Comparison of ENCODE assay signal across 13 cellular contexts in the genomic region with DNA sequence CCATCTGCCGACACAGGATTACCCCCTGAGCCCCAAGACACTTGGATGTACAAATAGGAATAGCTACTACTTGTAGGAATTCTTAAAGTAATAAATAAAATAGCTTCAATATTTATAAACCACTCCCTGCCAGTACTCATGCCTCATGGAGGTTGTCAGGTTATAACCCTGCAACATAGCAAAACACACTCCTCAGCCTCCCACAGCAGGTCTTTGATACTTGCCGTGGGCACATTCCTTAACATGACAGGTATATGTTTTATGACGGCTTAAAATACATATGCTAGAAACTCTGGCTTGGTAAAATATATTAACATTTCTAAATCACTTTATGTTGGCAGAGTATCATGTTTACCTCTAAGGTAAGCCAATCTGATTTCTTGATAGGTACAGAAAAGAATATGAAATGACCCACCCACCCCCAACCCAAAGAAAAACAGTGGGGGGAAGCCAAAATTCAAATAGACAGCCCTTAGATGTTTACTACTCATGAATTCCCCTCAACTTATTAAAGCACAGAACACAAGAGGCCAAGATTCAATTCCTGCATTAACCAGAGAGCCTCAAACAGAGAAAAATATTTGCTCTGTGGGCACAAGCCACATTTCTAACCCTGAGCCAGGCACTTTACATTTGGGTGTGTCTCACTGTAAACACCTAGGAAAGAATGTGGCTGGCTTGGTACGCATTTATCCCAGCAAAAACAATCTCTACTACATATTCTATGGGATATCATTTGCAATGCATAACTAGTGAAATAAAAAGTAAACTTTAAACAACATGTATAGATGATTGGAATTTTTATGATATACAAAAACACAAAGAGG.
A peak's percentile ranks its signal among the peaks of the same experiment; 100 is the strongest.
DNase-seq lines count a peak whose midpoint lies in the region; ATAC-seq and TF ChIP-seq lines count a peak whose summit lies in the region.
"Had no signal": no experiment of that assay in that cellular context is flagged by ENCODE, and none has a peak within 500 bp of the region (broad histone marks: within the 10 kb centered on the region; RNA-seq: fewer than 3 reads in every experiment).

No MANE protein-coding gene starts in this region.

- intact Hi-C loops in breast epithelium (cut with DNase I; ENCODE audit: low total_unique reads): no loop called here
- intact Hi-C loops in testis (cut with DNase I; ENCODE audit: low total_unique reads): no loop called here

- peak overlapping the region; percentile 65 to 79 for H3K27ac ChIP-seq in breast epithelium
- peak overlapping the region; percentile 67 for H3K27ac ChIP-seq in urinary bladder (ENCODE audit: low read depth)
- H3K27ac ChIP-seq in testis: no peak overlapping the region
- H3K27ac ChIP-seq: ascending aorta, right lobe of liver had no signal

- peak; percentile 33 for DNase-seq in LNCaP clone FGC (ENCODE audit: low read depth)
- no peak for DNase-seq in breast epithelium (ENCODE audit: low spot score in 2 of 2)
- no peak for DNase-seq in mesothelial cell of epicardium (ENCODE audit: low spot score in 2 of 2, unreplicated experiment in 2 of 2)
- no peak for DNase-seq in testis
- no peak for DNase-seq in activated CD8-positive, alpha-beta memory T cell treated with anti-CD3 and anti-CD28 coated beads, Interleukin-2, amount 50 U/mL, for 48 hours
- DNase-seq: foreskin fibroblast; right lobe of liver; stimulated activated naive CD4-positive, alpha-beta T cell treated with Interleukin-2 at 50 U/mL for 16 hours had no signal

- H3K9me3 ChIP-seq in breast epithelium: no peaks in the 10 kb centered on the region
- H3K9me3 ChIP-seq in testis: no peaks in the 10 kb centered on the region
- H3K9me3 ChIP-seq: ascending aorta, right lobe of liver had no signal

- H3K4me3 ChIP-seq in LNCaP clone FGC (ENCODE audit: low read depth, low read length) (no peak overlapping the region), breast epithelium (peak overlapping the region in 1 of 3 donors; percentile 23), urinary bladder (ENCODE audit: low read depth, low read length) (no peak overlapping the region), testis (no peak overlapping the region)
- H3K4me3 ChIP-seq: ascending aorta, right lobe of liver had no signal

- no peak for TF ChIP-seq POLR2A in breast epithelium (IDR thresholded peaks at IDR 0.05)
- no peak for TF ChIP-seq POLR2A in GM18505 (IDR thresholded peaks at IDR 0.05; ENCODE audit: borderline replicate concordance, extremely low read depth, insufficient read depth, insufficient read length)
- no peak for TF ChIP-seq POLR2A in testis (IDR thresholded peaks at IDR 0.05)

- H3K4me3 Mint-ChIP-seq in mesothelial cell of epicardium: no peak overlapping the region
- H3K4me3 Mint-ChIP-seq: activated T-helper 17 cell treated with anti-CD3 and anti-CD28 coated beads, Interleukin-2, amount 50 U/mL, for 72 hours; T-helper 1 cell treated with Interleukin-12 subunit alpha and Interleukin-12 subunit beta and Interleukin-4 antibody, amounts not matched to agents 30 μg/mL and 1 μg/mL, for 36 hours had no signal

- no peaks in the 10 kb centered on the region for H3K27me3 Mint-ChIP-seq in mesothelial cell of epicardium (ENCODE audit: low read depth)

- no peak for ATAC-seq in GM18505 (IDR thresholded peaks at IDR 0.05; ENCODE audit: unreplicated experiment)
- ATAC-seq: activated T-helper 17 cell treated with anti-CD3 and anti-CD28 coated beads, Interleukin-2, amount 50 U/mL, for 72 hours; right lobe of liver had no signal

- H3K27ac Mint-ChIP-seq in mesothelial cell of epicardium: peak overlapping the region; percentile 97
- H3K27ac Mint-ChIP-seq: activated T-helper 17 cell treated with anti-CD3 and anti-CD28 coated beads, Interleukin-2, amount 50 U/mL, for 72 hours; T-helper 1 cell treated with Interleukin-12 subunit alpha and Interleukin-12 subunit beta and Interleukin-4 antibody, amounts not matched to agents 30 μg/mL and 1 μg/mL, for 36 hours had no signal

- H3K4me1 ChIP-seq in breast epithelium (no peaks in the 10 kb centered on the region), urinary bladder (ENCODE audit: insufficient read depth) (no peaks in the 10 kb centered on the region), testis (no peaks in the 10 kb centered on the region)
- H3K4me1 ChIP-seq: right lobe of liver had no signal

- no peaks in the 10 kb centered on the region for H3K36me3 ChIP-seq in breast epithelium
- no peaks in the 10 kb centered on the region for H3K36me3 ChIP-seq in urinary bladder (ENCODE audit: insufficient read depth)
- no peaks in the 10 kb centered on the region for H3K36me3 ChIP-seq in testis (ENCODE audit: low read depth, missing control alignments)
- H3K36me3 ChIP-seq: ascending aorta, right lobe of liver had no signal

- TF ChIP-seq CTCF in LNCaP clone FGC (IDR thresholded peaks at IDR 0.05; ENCODE audit: control insufficient read depth, extremely low read depth, insufficient read depth) (no peak), breast epithelium (IDR thresholded peaks at IDR 0.05) (no peak), mesothelial cell of epicardium (IDR thresholded peaks at IDR 0.05; ENCODE audit: unreplicated experiment) (no peak), testis (IDR thresholded peaks at IDR 0.05) (no peak)

- no peaks in the 10 kb centered on the region for H3K27me3 ChIP-seq in breast epithelium
- H3K27me3 ChIP-seq in testis: no peaks in the 10 kb centered on the region
- H3K27me3 ChIP-seq: ascending aorta, right lobe of liver had no signal

- H3K4me1 Mint-ChIP-seq in mesothelial cell of epicardium: peaks cover 59% of the 10 kb centered on the region
- H3K4me1 Mint-ChIP-seq: activated T-helper 17 cell treated with anti-CD3 and anti-CD28 coated beads, Interleukin-2, amount 50 U/mL, for 72 hours had no signal

- WGBS in urinary bladder: 40% methylated on average over 4 of the region's 4 CpGs
- WGBS in testis, 2 donors: 71 to 91% methylated on average over 4 of the region's 4 CpGs

- no peaks in the 10 kb centered on the region for H3K9me3 Mint-ChIP-seq in mesothelial cell of epicardium
- H3K9me3 Mint-ChIP-seq: activated T-helper 17 cell treated with anti-CD3 and anti-CD28 coated beads, Interleukin-2, amount 50 U/mL, for 72 hours; T-helper 1 cell treated with Interleukin-12 subunit alpha and Interleukin-12 subunit beta and Interleukin-4 antibody, amounts not matched to agents 30 μg/mL and 1 μg/mL, for 36 hours had no signal

- peaks cover 6% of the 10 kb centered on the region for H3K36me3 Mint-ChIP-seq in mesothelial cell of epicardium

Comparison
In these comparisons a context has a peak if more than half of its experiments do, and no peak if none do; other contexts are left out.
1. H3K27ac ChIP-seq: peak in breast epithelium (2 of 2) and urinary bladder (single experiment); none in testis (0 of 2).